Comparison of ENCODE assay signal across 7 cellular contexts in genomic region chr14:23057757-23058653, GRCh38. TPM values are rescaled to one million over a fixed set of nuclear protein-coding genes. Genes with fewer than 3 reads are reported as not detected.
DNase-seq lines count a peak whose midpoint lies in the region; ATAC-seq and TF ChIP-seq lines count a peak whose summit lies in the region.

No MANE protein-coding gene starts in this region.

- H3K9ac ChIP-seq in liver (ENCODE audit: low read depth in 1 of 2, low read length in 2 of 2), result peak overlapping the region in 1 of 2 donors; percentile 48

- TF ChIP-seq RAD21 in liver (IDR thresholded peaks at IDR 0.05), result peak; percentile 86 to 90

- H3K27me3 ChIP-seq in liver (ENCODE audit: control insufficient read depth in 4 of 4, insufficient read depth in 4 of 4, low read length in 3 of 4), result no peaks in the 10 kb centered on the region

- H3K27ac ChIP-seq in cingulate gyrus (ENCODE audit: low read depth, low read length) (peak overlapping the region; percentile 19), liver (ENCODE audit: low read depth in 1 of 2, low read length in 2 of 2) (no peak overlapping the region)

- peaks cover 4 to 17% (median 13%) of the 10 kb centered on the region in 4 donors for H3K4me1 ChIP-seq in liver (ENCODE audit: control insufficient read depth in 4 of 4, insufficient read depth in 4 of 4, low read length in 3 of 4)

- peaks cover 15 to 34% (median 26%) of the 10 kb centered on the region in 4 donors for H3K36me3 ChIP-seq in liver (ENCODE audit: control insufficient read depth in 4 of 4, insufficient read depth in 3 of 4, low read depth in 1 of 4, low read length in 3 of 4)

- H3K9me3 ChIP-seq in liver (ENCODE audit: control insufficient read depth in 4 of 4, low read length in 3 of 4), result no peaks in the 10 kb centered on the region

- under 1% methylated on average over 51 of the region's 51 CpGs for WGBS in liver

- H3K4me3 ChIP-seq in WI38 (ENCODE audit: low read depth, low read length), result peak overlapping the region; percentile 63
- peak overlapping the region; percentile 36 to 77 (median 62) for H3K4me3 ChIP-seq in liver (ENCODE audit: low read depth in 1 of 3, low read length in 3 of 3)

- ATAC-seq in GM18873 (IDR thresholded peaks at IDR 0.05; ENCODE audit: low FRiP score, unreplicated experiment) (peak; percentile 52), HG03175 (IDR thresholded peaks at IDR 0.05; ENCODE audit: unreplicated experiment) (peak; percentile 70)

- peak; percentile 88 for TF ChIP-seq CTCF in WI38 (IDR thresholded peaks at IDR 0.05; ENCODE audit: low read depth, low read length)
- TF ChIP-seq CTCF in liver (IDR thresholded peaks at IDR 0.05; ENCODE audit: low read depth, low read length, missing input control), result peak; percentile 90

- peak; percentile 84 to 88 for DNase-seq in stimulated activated CD4-positive, alpha-beta T cell treated with anti-CD3 and anti-CD28 coated beads, Interleukin-4, amount 100 ng/mL, for 48 hours (ENCODE audit: low read depth in 2 of 2)
- no peak for DNase-seq in NCI-H510A treated with DMSO at 0.1 percent for 48 hours (lab: John Stamatoyannopoulos, UW)

TF ChIP-seq in liver, 16 proteins besides CTCF, POLR2A, EP300 and RAD21:
- TF ChIP-seq YY1 (IDR thresholded peaks at IDR 0.05) (no peak), EGR1 (IDR thresholded peaks at IDR 0.05; ENCODE audit: low read depth in 2 of 2) (no peak), TAF1 (conservative IDR thresholded peaks at IDR 0.05) (no peak), HNF4A (conservative IDR thresholded peaks at IDR 0.05) (no peak), REST (IDR thresholded peaks at IDR 0.05) (no peak), NR2F2 (IDR thresholded peaks at IDR 0.05) (no peak), GABPA (IDR thresholded peaks at IDR 0.05 in 1 of 2, conservative IDR thresholded peaks at IDR 0.05 in 1 of 2) (no peak), HNF4G (IDR thresholded peaks at IDR 0.05) (no peak), RXRA (IDR thresholded peaks at IDR 0.05) (no peak), FOXA1 (IDR thresholded peaks at IDR 0.05) (no peak), FOXA2 (IDR thresholded peaks at IDR 0.05) (no peak), JUND (IDR thresholded peaks at IDR 0.05) (no peak), SP1 (IDR thresholded peaks at IDR 0.05) (no peak), ATF3 (IDR thresholded peaks at IDR 0.05) (no peak)
- TF ChIP-seq, protein P1, sequence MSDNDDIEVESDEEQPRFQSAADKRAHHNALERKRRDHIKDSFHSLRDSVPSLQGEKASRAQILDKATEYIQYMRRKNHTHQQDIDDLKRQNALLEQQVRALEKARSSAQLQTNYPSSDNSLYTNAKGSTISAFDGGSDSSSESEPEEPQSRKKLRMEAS (IDR thresholded peaks at IDR 0.05), result no peak
- TF ChIP-seq, protein P2, sequence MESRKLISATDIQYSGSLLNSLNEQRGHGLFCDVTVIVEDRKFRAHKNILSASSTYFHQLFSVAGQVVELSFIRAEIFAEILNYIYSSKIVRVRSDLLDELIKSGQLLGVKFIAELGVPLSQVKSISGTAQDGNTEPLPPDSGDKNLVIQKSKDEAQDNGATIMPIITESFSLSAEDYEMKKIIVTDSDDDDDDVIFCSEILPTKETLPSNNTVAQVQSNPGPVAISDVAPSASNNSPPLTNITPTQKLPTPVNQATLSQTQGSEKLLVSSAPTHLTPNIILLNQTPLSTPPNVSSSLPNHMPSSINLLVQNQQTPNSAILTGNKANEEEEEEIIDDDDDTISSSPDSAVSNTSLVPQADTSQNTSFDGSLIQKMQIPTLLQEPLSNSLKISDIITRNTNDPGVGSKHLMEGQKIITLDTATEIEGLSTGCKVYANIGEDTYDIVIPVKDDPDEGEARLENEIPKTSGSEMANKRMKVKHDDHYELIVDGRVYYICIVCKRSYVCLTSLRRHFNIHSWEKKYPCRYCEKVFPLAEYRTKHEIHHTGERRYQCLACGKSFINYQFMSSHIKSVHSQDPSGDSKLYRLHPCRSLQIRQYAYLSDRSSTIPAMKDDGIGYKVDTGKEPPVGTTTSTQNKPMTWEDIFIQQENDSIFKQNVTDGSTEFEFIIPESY (IDR thresholded peaks at IDR 0.05), result no peak
TF ChIP-seq in liver: peak in this region for 0.

RNA-seq across cellular contexts. Expression of gene CDH24, which starts 0.7 kb away (rescaled TPM):
- total RNA-seq in liver, result under 1 TPM; 0.23 to 0.50 TPM
- polyA plus RNA-seq in liver, result under 1 TPM in 1 of 2 donors, not detected in 1; 0.38 TPM

RNA-seq across cellular contexts. Expression of gene PSMB11, which starts 16.0 kb away (rescaled TPM):
- total RNA-seq in liver, result not detected
- polyA plus RNA-seq in liver, result not detected

RNA-seq across cellular contexts. Expression of gene PSMB5, which starts 23.3 kb away (rescaled TPM):
- 10 to 100 TPM; 74.0 to 88.2 TPM for total RNA-seq in liver
- polyA plus RNA-seq in liver, result 100 to 1,000 TPM; 102 to 152 TPM

RNA-seq across cellular contexts. Expression of gene ACIN1, which starts 36.9 kb away (rescaled TPM):
- 10 to 100 TPM; 49.3 to 50.6 TPM for total RNA-seq in liver
- polyA plus RNA-seq in liver, result 10 to 100 TPM in 1 of 2 donors, 1 to 10 TPM in 1; 8.1 to 24.9 TPM

RNA-seq across cellular contexts. Expression of gene C14orf119, which starts 37.3 kb away (rescaled TPM):
- total RNA-seq in liver, result 10 to 100 TPM in 1 of 2 donors, 1 to 10 TPM in 1; 9.0 to 16.1 TPM
- polyA plus RNA-seq in liver, result 10 to 100 TPM; 19.3 to 27.1 TPM
